19 cellular contexts compared by ENCODE assay signal in genomic region chr21:17050156-17050555, GRCh38.
A peak's percentile ranks its signal among the peaks of the same experiment; 100 is the strongest.
DNase-seq lines count a peak whose midpoint lies in the region; ATAC-seq and TF ChIP-seq lines count a peak whose summit lies in the region.
"Had no signal": no experiment of that assay in that cellular context is flagged by ENCODE, and none has a peak within 500 bp of the region (broad histone marks: within the 10 kb centered on the region; RNA-seq: fewer than 3 reads in every experiment).

No MANE protein-coding gene starts in this region.

- H3K9me3 ChIP-seq in mesenchymal stem cell (ENCODE audit: control insufficient read depth, low read length) (no peaks in the 10 kb centered on the region), uterus (no peaks in the 10 kb centered on the region)
- H3K9me3 ChIP-seq: A549, Peyer's patch had no signal

- H3K4me1 Mint-ChIP-seq in GM23338, result peaks cover 31% of the 10 kb centered on the region

- WGBS in mesenchymal stem cell, result no CpG with 5 or more reads among the region's 1 CpG

- H3K4me2 ChIP-seq in GM23338 (no peak overlapping the region), mesenchymal stem cell (ENCODE audit: low read length, poor library complexity, severe bottlenecking) (no peak overlapping the region)
- H3K4me2 ChIP-seq: A549, BLaER1 had no signal

- TF ChIP-seq CTCF in GM23338 (conservative IDR thresholded peaks at IDR 0.05; ENCODE audit: low read depth in 2 of 2) (no peak), uterus (IDR thresholded peaks at IDR 0.05) (no peak)

- H3K27ac ChIP-seq in GM23338 (ENCODE audit: low read depth) (no peak overlapping the region), mesenchymal stem cell (ENCODE audit: low read length, poor library complexity, severe bottlenecking) (peak overlapping the region; percentile 14), uterus (peak overlapping the region; percentile 30 to 59)
- H3K27ac ChIP-seq: A549, BLaER1, Peyer's patch had no signal

- H3K9me2 ChIP-seq in GM23338 (ENCODE audit: insufficient read depth), result no peaks in the 10 kb centered on the region

- no peak overlapping the region for H4K8ac ChIP-seq in mesenchymal stem cell (ENCODE audit: low read length)

- no peak overlapping the region for H3K14ac ChIP-seq in mesenchymal stem cell (ENCODE audit: low read length in 2 of 2)

- H2BK5ac ChIP-seq in mesenchymal stem cell (ENCODE audit: low read depth, low read length, poor library complexity, severe bottlenecking), result no peak overlapping the region

- H3K79me2 ChIP-seq in GM23338 (replicated peaks; ENCODE audit: insufficient read depth), result no peaks in the 10 kb centered on the region

- no peak for TF ChIP-seq POLR2A in uterus (IDR thresholded peaks at IDR 0.05)

- no peak overlapping the region for H3K4ac ChIP-seq in mesenchymal stem cell (ENCODE audit: low read depth in 1 of 2, low read length in 2 of 2)

- H3F3A ChIP-seq in GM23338 (replicated peaks; ENCODE audit: low read depth), result no peaks in the 10 kb centered on the region

- H3K4me1 ChIP-seq in GM23338 (ENCODE audit: insufficient read depth) (peaks cover 20% of the 10 kb centered on the region), mesenchymal stem cell (ENCODE audit: control insufficient read depth, insufficient read depth, low read depth, low read length) (peaks cover 2% of the 10 kb centered on the region), uterus (no peaks in the 10 kb centered on the region)
- H3K4me1 ChIP-seq: A549, BLaER1, HAP-1, Peyer's patch had no signal

- H2AK5ac ChIP-seq in mesenchymal stem cell (ENCODE audit: low read length, severe bottlenecking), result no peak overlapping the region

- H2BK15ac ChIP-seq in mesenchymal stem cell (ENCODE audit: low read depth, poor library complexity, severe bottlenecking), result no peak overlapping the region

- peaks cover 31% of the 10 kb centered on the region for H3K9me3 Mint-ChIP-seq in GM23338

- H3K9ac ChIP-seq in mesenchymal stem cell (ENCODE audit: low read length), result no peak overlapping the region
- H3K9ac ChIP-seq: BLaER1 had no signal

- no peak overlapping the region for H3K18ac ChIP-seq in mesenchymal stem cell (ENCODE audit: low read depth in 1 of 2, low read length in 2 of 2)

- intact Hi-C loops in uterus (cut with DNase I; ENCODE audit: low total_unique reads), result no loop called here

- H3K27me3 Mint-ChIP-seq in GM23338 (ENCODE audit: insufficient read depth, low read depth, poor library complexity), result peaks cover 1% of the 10 kb centered on the region

- H4K20me1 ChIP-seq in GM23338 (replicated peaks; ENCODE audit: insufficient read depth), result no peaks in the 10 kb centered on the region
- H4K20me1 ChIP-seq: BLaER1 had no signal

- no peak overlapping the region for H2BK12ac ChIP-seq in mesenchymal stem cell (ENCODE audit: low read length in 2 of 2)

- peaks cover 26% of the 10 kb centered on the region for H3K36me3 Mint-ChIP-seq in GM23338 (ENCODE audit: low read depth)
- H3K36me3 Mint-ChIP-seq: CD8-positive, alpha-beta T cell had no signal

- 0 out of 2 replicates have a peak overlapping the region, but pooled peaks have one; percentile 87 for H3K27ac Mint-ChIP-seq in GM23338
- H3K27ac Mint-ChIP-seq: CD8-positive, alpha-beta T cell had no signal

- no peak overlapping the region for H3K23ac ChIP-seq in mesenchymal stem cell (ENCODE audit: low read length in 2 of 2)

- H3K4me3 Mint-ChIP-seq in GM23338, result no peak overlapping the region
- H3K4me3 Mint-ChIP-seq: CD8-positive, alpha-beta T cell had no signal

- H2BK120ac ChIP-seq in mesenchymal stem cell (ENCODE audit: low read depth, low read length), result no peak overlapping the region

- no peak overlapping the region for H4K91ac ChIP-seq in mesenchymal stem cell (ENCODE audit: low read length)

- H3K4me3 ChIP-seq in GM23338 (no peak overlapping the region), mesenchymal stem cell (ENCODE audit: insufficient read depth in 1 of 2, low read depth in 1 of 2, low read length in 2 of 2) (no peak overlapping the region), uterus (no peak overlapping the region)
- H3K4me3 ChIP-seq: A549, BLaER1, HAP-1, Peyer's patch had no signal

- H3K36me3 ChIP-seq in GM23338 (ENCODE audit: insufficient read depth) (0 out of 2 replicates have a peak, but pooled peaks cover 3% of the 10 kb centered on the region), mesenchymal stem cell (ENCODE audit: control insufficient read depth in 1 of 2, insufficient read depth in 2 of 2, low read depth in 1 of 2, low read length in 2 of 2) (no peaks in the 10 kb centered on the region), uterus (no peaks in the 10 kb centered on the region)
- H3K36me3 ChIP-seq: BLaER1, HAP-1, Peyer's patch had no signal

- H2AFZ ChIP-seq in GM23338, result no peak overlapping the region
- H2AFZ ChIP-seq in mesenchymal stem cell (ENCODE audit: low read depth, low read length), result no peak overlapping the region

- no peaks in the 10 kb centered on the region for H3K27me3 ChIP-seq in GM23338 (ENCODE audit: insufficient read depth)
- no peaks in the 10 kb centered on the region for H3K27me3 ChIP-seq in mesenchymal stem cell (ENCODE audit: control insufficient read depth in 1 of 2, insufficient read depth in 1 of 2, low read length in 2 of 2)
- H3K27me3 ChIP-seq in uterus, result no peaks in the 10 kb centered on the region
- H3K27me3 ChIP-seq: BLaER1, Peyer's patch had no signal

- DNase-seq in GM23338 (ENCODE audit: low spot score) (peak; percentile 37), dedifferentiated amniotic fluid mesenchymal stem cell (ENCODE audit: extremely low spot score) (peak; percentile 23), mesenchymal stem cell (no peak), uterus (no peak), HT-29 (ENCODE audit: low spot score) (no peak), retina (no peak)
- DNase-seq: CD8-positive, alpha-beta T cell; DMS53; MM.1S; NCI-H1092; NCI-H146; NCI-H2081; NCI-H2171 treated with DMSO at 0.1 percent for 48 hours; NCI-H446 treated with DMSO at 0.1 percent for 48 hours; Peyer's patch had no signal

- ATAC-seq in GM23338 (peak; percentile 65), HG03442 (IDR thresholded peaks at IDR 0.05; ENCODE audit: unreplicated experiment) (no peak)
- ATAC-seq: A549; CD8-positive, alpha-beta T cell had no signal

- no peaks in the 10 kb centered on the region for H3K79me1 ChIP-seq in mesenchymal stem cell (replicated peaks; ENCODE audit: low read length, poor library complexity, severe bottlenecking)

TF ChIP-seq in GM23338, 12 proteins besides CTCF, POLR2A, EP300 and RAD21:
- TF ChIP-seq EZH2 (IDR thresholded peaks at IDR 0.05; ENCODE audit: low read depth, unreplicated experiment) (no peak), STAT1 (IDR thresholded peaks at IDR 0.05; ENCODE audit: unreplicated experiment) (no peak), EZH2phosphoT487 (IDR thresholded peaks at IDR 0.05; ENCODE audit: unreplicated experiment) (no peak)

Comparison
In these comparisons a context has a peak if more than half of its experiments do, and no peak if none do; other contexts are left out.
1. DNase-seq: peak in GM23338 (single experiment) and dedifferentiated amniotic fluid mesenchymal stem cell (single experiment); none in mesenchymal stem cell (single experiment), uterus (0 of 2), HT-29 (single experiment) and retina (single experiment).